In genomic region chr11:17414992-17415391, GRCh38 we compare ENCODE assay signal across 24 cellular contexts. TPM values are rescaled to one million over a fixed set of nuclear protein-coding genes. Genes with fewer than 3 reads are reported as not detected.
DNase-seq lines count a peak whose midpoint lies in the region; ATAC-seq lines count a peak whose summit lies in the region.
"Had no signal": no experiment of that assay in that cellular context is flagged by ENCODE, and none has a peak within 500 bp of the region (broad histone marks: within the 10 kb centered on the region; RNA-seq: fewer than 3 reads in every experiment).

No MANE protein-coding gene starts in this region.

- peak overlapping the region; percentile 58 for H3K4me3 Mint-ChIP-seq in activated naive CD8-positive, alpha-beta T cell treated with anti-CD3 and anti-CD28 coated beads, Interleukin-2, amount 10 ng/mL, durations not matched to agents 7 days and 5 days
- H3K4me3 Mint-ChIP-seq in activated naive CD8-positive, alpha-beta T cell treated with anti-CD3 and anti-CD28 coated beads, Interleukin-2, amount 50 U/mL, for 24 hours, result no peak overlapping the region
- H3K4me3 Mint-ChIP-seq: B cell; CD14-positive monocyte; CD8-positive, alpha-beta memory T cell had no signal

- H2BK120ac ChIP-seq in neuronal stem cell (ENCODE audit: low read depth, low read length), result no peak overlapping the region

- H3K4me2 ChIP-seq in neuronal stem cell (ENCODE audit: insufficient read depth, low read length, poor library complexity, severe bottlenecking), result no peak overlapping the region
- H3K4me2 ChIP-seq: PC-9 had no signal

- POLR2A ChIA-PET in activated naive CD8-positive, alpha-beta T cell treated with anti-CD3 and anti-CD28 coated beads, Interleukin-2, amount 10 ng/mL, durations not matched to agents 7 days and 5 days (lab: Charles Lee), result interaction anchor here (1.5 kb wide), 1 partner anchor 26 kb away, joined by 4 read pairs; the partner anchor contains the start of gene KCNJ11

- no peaks in the 10 kb centered on the region for H3K9me3 ChIP-seq in KOPT-K1 (ENCODE audit: insufficient read depth, low read length, poor library complexity, severe bottlenecking)
- no peaks in the 10 kb centered on the region for H3K9me3 ChIP-seq in neuronal stem cell (replicated peaks in 1 of 2; ENCODE audit: control insufficient read depth in 2 of 2, insufficient read depth in 1 of 2, low read depth in 1 of 2, low read length in 2 of 2)
- H3K9me3 ChIP-seq in aorta (ENCODE audit: control insufficient read depth, low read length), result no peaks in the 10 kb centered on the region
- H3K9me3 ChIP-seq: SJSA1 had no signal

- H2AK5ac ChIP-seq in neuronal stem cell (ENCODE audit: low read depth, low read length), result peak overlapping the region; percentile 42

- peaks cover 3 to 15% of the 10 kb centered on the region in 2 donors for H3K4me1 ChIP-seq in neuronal stem cell (ENCODE audit: control insufficient read depth in 2 of 2, insufficient read depth in 1 of 2, low read depth in 1 of 2, low read length in 2 of 2)
- no peaks in the 10 kb centered on the region for H3K4me1 ChIP-seq in aorta (ENCODE audit: control insufficient read depth in 1 of 2, insufficient read depth in 2 of 2, low read length in 2 of 2)
- H3K4me1 ChIP-seq: SJSA1 had no signal

- no peak overlapping the region for H2BK12ac ChIP-seq in neuronal stem cell (ENCODE audit: low read length)

- peaks cover 44% of the 10 kb centered on the region for H3K27me3 Mint-ChIP-seq in activated naive CD8-positive, alpha-beta T cell treated with anti-CD3 and anti-CD28 coated beads, Interleukin-2, amount 10 ng/mL, durations not matched to agents 7 days and 5 days
- H3K27me3 Mint-ChIP-seq in activated naive CD8-positive, alpha-beta T cell treated with anti-CD3 and anti-CD28 coated beads, Interleukin-2, amount 50 U/mL, for 24 hours, result peaks cover 24% of the 10 kb centered on the region

- no peaks in the 10 kb centered on the region for H3K9me3 Mint-ChIP-seq in activated naive CD8-positive, alpha-beta T cell treated with anti-CD3 and anti-CD28 coated beads, Interleukin-2, amount 10 ng/mL, durations not matched to agents 7 days and 5 days
- no peaks in the 10 kb centered on the region for H3K9me3 Mint-ChIP-seq in activated naive CD8-positive, alpha-beta T cell treated with anti-CD3 and anti-CD28 coated beads, Interleukin-2, amount 50 U/mL, for 24 hours
- H3K9me3 Mint-ChIP-seq: CD8-positive, alpha-beta memory T cell had no signal

- H3K14ac ChIP-seq in neuronal stem cell (ENCODE audit: low read length), result no peak overlapping the region

- ATAC-seq in activated naive CD8-positive, alpha-beta T cell treated with anti-CD3 and anti-CD28 coated beads, Interleukin-2, amount 10 ng/mL, durations not matched to agents 7 days and 5 days (ENCODE audit: low read depth), result peak; percentile 8
- ATAC-seq in activated naive CD8-positive, alpha-beta T cell treated with anti-CD3 and anti-CD28 coated beads, Interleukin-2, amount 50 U/mL, for 24 hours, result no peak
- no peak for ATAC-seq in aorta (ENCODE audit: low FRiP score)

- H2AFZ ChIP-seq in neuronal stem cell (ENCODE audit: low read length), result no peak overlapping the region
- H2AFZ ChIP-seq: PC-9 had no signal

- H3K36me3 Mint-ChIP-seq in activated naive CD8-positive, alpha-beta T cell treated with anti-CD3 and anti-CD28 coated beads, Interleukin-2, amount 10 ng/mL, durations not matched to agents 7 days and 5 days, result peaks cover 2% of the 10 kb centered on the region
- H3K36me3 Mint-ChIP-seq in activated naive CD8-positive, alpha-beta T cell treated with anti-CD3 and anti-CD28 coated beads, Interleukin-2, amount 50 U/mL, for 24 hours (ENCODE audit: low read depth), result no peaks in the 10 kb centered on the region
- H3K36me3 Mint-ChIP-seq: CD14-positive monocyte; CD8-positive, alpha-beta memory T cell had no signal

- H3K23ac ChIP-seq in neuronal stem cell (ENCODE audit: low read depth, low read length, poor library complexity), result peak overlapping the region; percentile 19

- no peaks in the 10 kb centered on the region for H3K79me1 ChIP-seq in neuronal stem cell (ENCODE audit: low read depth, low read length)

- H4K8ac ChIP-seq in neuronal stem cell (ENCODE audit: low read depth, low read length), result no peak overlapping the region

- no peak overlapping the region for H3K9ac ChIP-seq in neuronal stem cell (ENCODE audit: low read depth, low read length, poor library complexity)

- H2BK5ac ChIP-seq in neuronal stem cell (ENCODE audit: low read length), result no peak overlapping the region

- H3K27ac Mint-ChIP-seq in activated naive CD8-positive, alpha-beta T cell treated with anti-CD3 and anti-CD28 coated beads, Interleukin-2, amount 10 ng/mL, durations not matched to agents 7 days and 5 days, result peak overlapping the region; percentile 84
- H3K27ac Mint-ChIP-seq in activated naive CD8-positive, alpha-beta T cell treated with anti-CD3 and anti-CD28 coated beads, Interleukin-2, amount 50 U/mL, for 24 hours, result no peak overlapping the region
- H3K27ac Mint-ChIP-seq: B cell; CD14-positive monocyte; CD8-positive, alpha-beta memory T cell had no signal

- no peak overlapping the region for H3K4ac ChIP-seq in neuronal stem cell (ENCODE audit: low read length)

- WGBS in neuronal stem cell (ENCODE audit: extremely low coverage in 2 of 2, insufficient read length in 2 of 2, insufficient replicate concordance in 1 of 2), 2 donors, result no CpG with 5 or more reads among the region's 5 CpGs
- WGBS in aorta, 2 donors, result 80 to 90% methylated on average over 5 of the region's 5 CpGs

- peak overlapping the region; percentile 32 for H3K18ac ChIP-seq in neuronal stem cell (ENCODE audit: low read length)

- H3K27me3 ChIP-seq in neuronal stem cell (ENCODE audit: control insufficient read depth in 3 of 3, insufficient read depth in 3 of 3, low read depth in 1 of 3, low read length in 3 of 3), result peaks cover 0 to 29% (median 0%) of the 10 kb centered on the region in 3 experiments
- H3K27me3 ChIP-seq in aorta (ENCODE audit: control insufficient read depth in 1 of 2, insufficient read depth in 2 of 2, low read length in 1 of 2), result no peaks in the 10 kb centered on the region

- H3K27ac ChIP-seq in KOPT-K1 (ENCODE audit: low read depth, low read length, poor library complexity, severe bottlenecking), result peak overlapping the region; percentile 80
- H3K27ac ChIP-seq in neuronal stem cell (replicated peaks; ENCODE audit: low read length), result no peak overlapping the region
- no peak overlapping the region for H3K27ac ChIP-seq in aorta (ENCODE audit: low read depth in 1 of 2, low read length in 2 of 2)
- H3K27ac ChIP-seq: PC-9, SJSA1 had no signal

- H3K4me3 ChIP-seq in neuronal stem cell (ENCODE audit: low read length in 2 of 2) (no peak overlapping the region), aorta (ENCODE audit: low read length in 2 of 2) (no peak overlapping the region)
- H3K4me3 ChIP-seq: PC-9, SJSA1 had no signal

- H4K91ac ChIP-seq in neuronal stem cell (ENCODE audit: low read depth, low read length, poor library complexity), result no peak overlapping the region

- no peak overlapping the region for H2BK15ac ChIP-seq in neuronal stem cell (ENCODE audit: low read length)

- H3K4me1 Mint-ChIP-seq in activated naive CD8-positive, alpha-beta T cell treated with anti-CD3 and anti-CD28 coated beads, Interleukin-2, amount 10 ng/mL, durations not matched to agents 7 days and 5 days, result peaks cover 45% of the 10 kb centered on the region
- H3K4me1 Mint-ChIP-seq in activated naive CD8-positive, alpha-beta T cell treated with anti-CD3 and anti-CD28 coated beads, Interleukin-2, amount 50 U/mL, for 24 hours, result peaks cover 8% of the 10 kb centered on the region
- H3K4me1 Mint-ChIP-seq: B cell, CD14-positive monocyte had no signal

- DNase-seq in activated naive CD8-positive, alpha-beta T cell treated with anti-CD3 and anti-CD28 coated beads, Interleukin-2, amount 10 ng/mL, durations not matched to agents 7 days and 5 days, result peak; percentile 42
- DNase-seq in activated naive CD8-positive, alpha-beta T cell treated with anti-CD3 and anti-CD28 coated beads, Interleukin-2, amount 50 U/mL, for 24 hours, result no peak
- DNase-seq in neuronal stem cell (ENCODE audit: low spot score) (no peak), aorta (peak; percentile 35 to 61), activated gamma-delta T cell (lab: John Stamatoyannopoulos, UW) (no peak), T-helper 9 cell (no peak)
- DNase-seq: CD8-positive, alpha-beta memory T cell; DMS 273 treated with DMSO at 0.1 percent for 48 hours; DMS79; GF-D8; GOT3; HCEC 1CT; KG1; MM.1S; NCI-H2029; NCI-H446 treated with DMSO at 0.1 percent for 48 hours; NCI-H82; PC-9; Right ventricle myocardium superior had no signal

- H3K36me3 ChIP-seq in KOPT-K1 (ENCODE audit: insufficient read depth, low read length), result no peaks in the 10 kb centered on the region
- no peaks in the 10 kb centered on the region for H3K36me3 ChIP-seq in neuronal stem cell (replicated peaks in 1 of 2; ENCODE audit: control insufficient read depth in 2 of 2, insufficient read depth in 2 of 2, low read length in 2 of 2)
- H3K36me3 ChIP-seq in aorta (ENCODE audit: control insufficient read depth in 1 of 2, insufficient read depth in 2 of 2, low read length in 1 of 2), result no peaks in the 10 kb centered on the region
- H3K36me3 ChIP-seq: SJSA1 had no signal

- intact Hi-C loops in aorta (cut with DNase I), result no loop called here

RNA-seq across cellular contexts. Expression of gene KCNJ11, which starts 26.5 kb away (rescaled TPM):
- total RNA-seq in activated naive CD8-positive, alpha-beta T cell treated with anti-CD3 and anti-CD28 coated beads, Interleukin-2, amount 10 ng/mL, durations not matched to agents 7 days and 5 days, result 1 to 10 TPM; 1.8 to 2.7 TPM
- 4.0 TPM for polyA plus RNA-seq in neuronal stem cell (2013, experiment 1 of 2)
- 2.9 TPM for polyA plus RNA-seq in neuronal stem cell (2013, experiment 2 of 2)
- total RNA-seq in aorta, result 1 to 10 TPM; 1.0 to 1.3 TPM
- 1 to 10 TPM; 1.6 to 3.8 TPM for polyA plus RNA-seq in aorta
- total RNA-seq: RPMI7951, SJSA1 had no signal
- polyA plus RNA-seq: CD14-positive monocyte had no signal

Comparison
In these comparisons a context has a peak if more than half of its experiments do, and no peak if none do; other contexts are left out.
1. DNase-seq: peak in activated naive CD8-positive, alpha-beta T cell treated with anti-CD3 and anti-CD28 coated beads, Interleukin-2, amount 10 ng/mL, durations not matched to agents 7 days and 5 days (single experiment) and aorta (2 of 2); none in activated naive CD8-positive, alpha-beta T cell treated with anti-CD3 and anti-CD28 coated beads, Interleukin-2, amount 50 U/mL, for 24 hours (single experiment), neuronal stem cell (single experiment), activated gamma-delta T cell (single experiment) and T-helper 9 cell (single experiment).